In genomic region chr6:34560366-34561226, GRCh38 we compare ENCODE assay signal across 12 cellular contexts. TPM values are rescaled to one million over a fixed set of nuclear protein-coding genes. Genes with fewer than 3 reads are reported as not detected.
DNase-seq lines count a peak whose midpoint lies in the region; ATAC-seq and TF ChIP-seq lines count a peak whose summit lies in the region.
"Had no signal": no experiment of that assay in that cellular context is flagged by ENCODE, and none has a peak within 500 bp of the region (broad histone marks: within the 10 kb centered on the region; RNA-seq: fewer than 3 reads in every experiment).

No MANE protein-coding gene starts in this region.

- H3K4me3 ChIP-seq in HUES48 (ENCODE audit: low read depth, low read length): no peak overlapping the region
- no peak overlapping the region for H3K4me3 ChIP-seq in MG63

- TF ChIP-seq POLR2A in GM18505 (IDR thresholded peaks at IDR 0.05; ENCODE audit: borderline replicate concordance, extremely low read depth, insufficient read depth, insufficient read length): no peak

- no peak for TF ChIP-seq CTCF in C4-2B (conservative IDR thresholded peaks at IDR 0.05)

- H3K4me1 ChIP-seq in HUES48 (ENCODE audit: control insufficient read depth, insufficient read depth, low read length): peaks cover 6% of the 10 kb centered on the region

- H3K27ac ChIP-seq in C4-2B (peak overlapping the region; percentile 2; the same call in 1 of the 2 replicates), HUES48 (ENCODE audit: low read depth, low read length) (peak overlapping the region; percentile 8)

- H3K4me1 Mint-ChIP-seq in activated T-cell treated with anti-CD3 and anti-CD28 coated beads, Interleukin-2, amount 50 U/mL, for 72 hours (ENCODE audit: low read depth): no peaks in the 10 kb centered on the region
- H3K4me1 Mint-ChIP-seq: stimulated activated naive CD8-positive, alpha-beta T cell treated with anti-CD3 and anti-CD28 coated beads, Interleukin-15, amount 100 ng/mL, for 72 hours had no signal

- no peak for ATAC-seq in GM18505 (IDR thresholded peaks at IDR 0.05; ENCODE audit: unreplicated experiment)
- ATAC-seq in activated T-cell treated with anti-CD3 and anti-CD28 coated beads, Interleukin-2, amount 50 U/mL, for 72 hours (replicated peaks in 1 of 2): no peak
- ATAC-seq: stimulated activated naive CD8-positive, alpha-beta T cell treated with anti-CD3 and anti-CD28 coated beads, Interleukin-15, amount 100 ng/mL, for 72 hours had no signal

- H3K9ac ChIP-seq in HUES48 (ENCODE audit: low read depth, low read length): no peak overlapping the region

- H3K36me3 ChIP-seq in HUES48 (ENCODE audit: control insufficient read depth, insufficient read depth, low read length) (no peaks in the 10 kb centered on the region), MG63 (no peaks in the 10 kb centered on the region)

- H3K9me3 ChIP-seq in HUES48 (ENCODE audit: control insufficient read depth, insufficient read depth, low read length) (no peaks in the 10 kb centered on the region), MG63 (no peaks in the 10 kb centered on the region)

- H3K36me3 Mint-ChIP-seq in activated T-cell treated with anti-CD3 and anti-CD28 coated beads, Interleukin-2, amount 50 U/mL, for 72 hours (ENCODE audit: insufficient read depth in 2 of 2): no peaks in the 10 kb centered on the region

- H3K27me3 ChIP-seq in HUES48 (ENCODE audit: control insufficient read depth, insufficient read depth, low read length): no peaks in the 10 kb centered on the region
- H3K27me3 ChIP-seq in MG63: no peaks in the 10 kb centered on the region

- DNase-seq in SW480 (ENCODE audit: low spot score): peak; percentile 22
- DNase-seq in kidney tubule cell (ENCODE audit: low spot score): peak; percentile 17
- no peak for DNase-seq in iPS-NIHi11 (ENCODE audit: low spot score)
- DNase-seq in activated T-cell treated with anti-CD3 and anti-CD28 coated beads, Interleukin-2, amount 50 U/mL, for 72 hours: no peak
- DNase-seq in MG63: no peak
- DNase-seq: KG1; stimulated activated naive CD8-positive, alpha-beta T cell treated with anti-CD3 and anti-CD28 coated beads, Interleukin-15, amount 100 ng/mL, for 72 hours had no signal

- H3K4me3 Mint-ChIP-seq in activated T-cell treated with anti-CD3 and anti-CD28 coated beads, Interleukin-2, amount 50 U/mL, for 72 hours: no peak overlapping the region
- H3K4me3 Mint-ChIP-seq: stimulated activated naive CD8-positive, alpha-beta T cell treated with anti-CD3 and anti-CD28 coated beads, Interleukin-15, amount 100 ng/mL, for 72 hours had no signal

- no peak overlapping the region for H3K27ac Mint-ChIP-seq in activated T-cell treated with anti-CD3 and anti-CD28 coated beads, Interleukin-2, amount 50 U/mL, for 72 hours
- H3K27ac Mint-ChIP-seq: stimulated activated naive CD8-positive, alpha-beta T cell treated with anti-CD3 and anti-CD28 coated beads, Interleukin-15, amount 100 ng/mL, for 72 hours had no signal

- H3K9me3 Mint-ChIP-seq in activated T-cell treated with anti-CD3 and anti-CD28 coated beads, Interleukin-2, amount 50 U/mL, for 72 hours: no peaks in the 10 kb centered on the region
- H3K9me3 Mint-ChIP-seq: stimulated activated naive CD8-positive, alpha-beta T cell treated with anti-CD3 and anti-CD28 coated beads, Interleukin-15, amount 100 ng/mL, for 72 hours had no signal

- H3K27me3 Mint-ChIP-seq in activated T-cell treated with anti-CD3 and anti-CD28 coated beads, Interleukin-2, amount 50 U/mL, for 72 hours (ENCODE audit: low read depth): no peaks in the 10 kb centered on the region
- H3K27me3 Mint-ChIP-seq: stimulated activated naive CD8-positive, alpha-beta T cell treated with anti-CD3 and anti-CD28 coated beads, Interleukin-15, amount 100 ng/mL, for 72 hours had no signal

RNA-seq across cellular contexts. Expression of gene SPDEF, which starts 4.5 kb away (rescaled TPM):
- under 1 TPM; 0.16 to 0.34 TPM for total RNA-seq in activated T-cell treated with anti-CD3 and anti-CD28 coated beads, Interleukin-2, amount 50 U/mL, for 72 hours
- total RNA-seq in MG63 (2014; rRNA removed; shearing (Covaris generic); ENCODE audit: low replicate concordance): not detected in 2 replicates
- total RNA-seq: G401, pulmonary artery endothelial cell had no signal

Comparison
In these comparisons a context has a peak if more than half of its experiments do, and no peak if none do; other contexts are left out.
1. DNase-seq: peak in SW480 (single experiment) and kidney tubule cell (single experiment); none in iPS-NIHi11 (single experiment), activated T-cell treated with anti-CD3 and anti-CD28 coated beads, Interleukin-2, amount 50 U/mL, for 72 hours (0 of 2) and MG63 (single experiment).